In the genomic region with DNA sequence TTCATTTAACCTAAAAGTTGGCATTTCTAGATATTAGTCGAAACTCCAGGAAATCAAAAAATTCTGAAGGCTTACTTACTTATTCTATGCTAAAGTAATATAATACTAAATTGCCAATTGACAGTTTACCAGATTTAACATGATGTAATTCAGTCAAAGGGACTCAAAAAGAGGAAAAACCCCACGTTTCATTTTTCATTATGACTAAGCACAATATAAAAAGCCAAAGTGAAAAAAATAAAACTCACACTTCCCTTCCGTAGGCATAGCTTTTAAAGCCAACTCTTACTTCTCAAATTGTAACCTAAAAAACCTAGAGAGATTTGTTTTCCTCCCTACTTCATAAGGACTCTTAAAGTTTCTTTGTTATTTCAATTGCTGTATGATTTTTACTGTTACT, we compare ENCODE assay signal across 8 cellular contexts.
DNase-seq lines count a peak whose midpoint lies in the region; ATAC-seq and TF ChIP-seq lines count a peak whose summit lies in the region.

No MANE protein-coding gene starts in this region.

- no peaks in the 10 kb centered on the region for H3K27me3 ChIP-seq in osteoblast (ENCODE audit: insufficient read depth, low read length)

- H4K20me1 ChIP-seq in osteoblast (ENCODE audit: insufficient read depth, low read length): no peaks in the 10 kb centered on the region

- peaks cover 22% of the 10 kb centered on the region for H3K4me1 ChIP-seq in osteoblast (ENCODE audit: insufficient read depth, low read length)

- H3K27ac ChIP-seq in osteoblast (ENCODE audit: low read depth, low read length): peak overlapping the region; percentile 78

- peak; percentile 91 for ATAC-seq in GM18909 (IDR thresholded peaks at IDR 0.05; ENCODE audit: poor library complexity, unreplicated experiment)
- ATAC-seq in HG02798 (IDR thresholded peaks at IDR 0.05; ENCODE audit: poor library complexity, unreplicated experiment): peak; percentile 91

- DNase-seq in OCI-M1 (lab: John Stamatoyannopoulos, UW) (peak; percentile 82), osteoblast (ENCODE audit: insufficient read length, low spot score, missing footprints) (peak; percentile 0), AG08395 (ENCODE audit: low spot score) (no peak), T1000 (lab: John Stamatoyannopoulos, UW) (no peak), posterior cingulate gyrus (no peak), NCI-H510A (lab: John Stamatoyannopoulos, UW) (no peak)

- H3K4me3 ChIP-seq in osteoblast (ENCODE audit: insufficient read depth, low read length): peak overlapping the region; percentile 28

- no peaks in the 10 kb centered on the region for H3K79me2 ChIP-seq in osteoblast (ENCODE audit: insufficient read depth, low read length)

- peak overlapping the region; percentile 43 for H2AFZ ChIP-seq in osteoblast (ENCODE audit: low read length)

- no peaks in the 10 kb centered on the region for H3K36me3 ChIP-seq in osteoblast (ENCODE audit: insufficient read depth, low read length)

- no peaks in the 10 kb centered on the region for H3K9me3 ChIP-seq in osteoblast (ENCODE audit: low read depth, low read length)

- intact Hi-C loops in posterior cingulate gyrus (cut with DNase I): no loop called here

- peak overlapping the region; percentile 62 for H3K4me2 ChIP-seq in osteoblast (ENCODE audit: insufficient read depth, low read length)

- no peak for TF ChIP-seq CTCF in osteoblast (IDR thresholded peaks at IDR 0.05; ENCODE audit: extremely low read depth, low read depth, low read length)

Comparison
In these comparisons a context has a peak if more than half of its experiments do, and no peak if none do; other contexts are left out.
1. DNase-seq: peak in OCI-M1 (single experiment) and osteoblast (single experiment); none in AG08395 (single experiment), T1000 (single experiment), posterior cingulate gyrus (0 of 10) and NCI-H510A (single experiment).